18 cellular contexts compared by ENCODE assay signal in the genomic region with DNA sequence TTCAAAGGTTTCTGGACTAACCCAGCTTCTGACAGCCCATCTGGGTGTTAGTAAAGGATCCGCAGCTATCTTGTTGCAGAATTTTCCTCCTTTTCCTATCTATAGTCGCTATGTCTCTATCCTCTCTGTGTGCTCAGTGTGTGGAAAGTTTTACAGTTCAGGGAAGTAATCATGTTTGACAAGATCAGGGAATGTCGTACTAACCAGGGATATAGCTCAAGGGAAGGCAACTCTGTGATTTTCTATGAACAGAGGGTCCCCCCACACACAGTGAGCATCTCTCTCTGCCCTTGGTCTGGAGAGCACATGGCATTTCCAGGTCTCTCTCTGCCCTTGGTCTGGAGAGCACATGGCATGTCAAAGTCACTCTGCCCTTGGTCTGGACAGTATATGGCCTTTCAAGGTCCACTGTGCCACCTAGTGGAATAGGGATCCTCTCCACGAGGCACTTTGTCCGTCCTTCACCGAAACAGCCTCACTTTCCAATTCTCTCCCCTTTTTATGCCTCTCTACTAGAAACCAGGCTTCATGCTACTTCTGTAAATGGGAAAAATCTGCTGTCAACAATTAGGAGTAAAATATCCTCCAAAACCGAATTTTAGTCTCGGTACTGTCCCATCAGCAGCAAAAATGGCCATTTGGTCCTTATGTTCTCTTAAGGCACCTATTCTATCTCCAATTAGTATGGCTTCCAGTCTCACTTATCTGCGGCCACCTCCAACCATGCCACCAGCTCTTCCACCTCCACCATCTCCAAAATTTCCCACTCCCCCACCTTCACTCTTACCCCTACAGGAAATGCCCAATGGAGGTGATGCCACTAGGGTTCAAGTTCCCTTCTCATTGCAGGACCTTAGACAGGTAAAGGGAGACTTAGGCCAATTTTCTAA.
DNase-seq lines count a peak whose midpoint lies in the region; ATAC-seq and TF ChIP-seq lines count a peak whose summit lies in the region.
"Had no signal": no experiment of that assay in that cellular context is flagged by ENCODE, and none has a peak within 500 bp of the region (broad histone marks: within the 10 kb centered on the region; RNA-seq: fewer than 3 reads in every experiment).

No MANE protein-coding gene starts in this region.

- H2BK120ac ChIP-seq in H9 (ENCODE audit: low read depth, low read length, poor library complexity, severe bottlenecking): no peak overlapping the region

- H3K79me2 ChIP-seq in H9 (ENCODE audit: insufficient read depth, low read length): no peaks in the 10 kb centered on the region

- no peak overlapping the region for H2BK5ac ChIP-seq in H9 (ENCODE audit: insufficient read length, low read length)

- no peak overlapping the region for H3K27ac Mint-ChIP-seq in H9
- no peak overlapping the region for H3K27ac Mint-ChIP-seq in endodermal cell

- no peak overlapping the region for H4K5ac ChIP-seq in H9 (ENCODE audit: insufficient read length, low read depth, low read length)

- H3K23me2 ChIP-seq in H9 (ENCODE audit: insufficient read length, low read depth, low read length, poor library complexity, severe bottlenecking): no peaks in the 10 kb centered on the region

- DNase-seq in H9 (no peak), SK-MEL-5 (ENCODE audit: low read depth, low spot score) (peak; percentile 37), endodermal cell (no peak), AG08395 (ENCODE audit: low spot score) (no peak), activated T-cell treated with anti-CD3 and anti-CD28 coated beads for 4 hours (no peak)
- no peak for DNase-seq in stimulated activated CD4-positive, alpha-beta T cell treated with anti-CD3 and anti-CD28 coated beads, Interleukin-1b, Interleukin-23, amount 100 ng/mL, for 48 hours
- DNase-seq: CD8-positive, alpha-beta memory T cell; NCI-H1105; NCI-H2081; NCI-H2171 treated with DMSO at 0.1 percent for 48 hours; NCI-H446; NCI-H69; NK-92 treated with Interleukin-12 subunit alpha and Interleukin-12 subunit beta, amount 100 ng/mL, for 24 hours; SHP77 treated with DMSO at 0.1 percent for 48 hours had no signal

- H3K27me3 Mint-ChIP-seq in H9 (ENCODE audit: low read depth) (peaks cover 84% of the 10 kb centered on the region), endodermal cell (ENCODE audit: insufficient read depth) (peaks cover 47% of the 10 kb centered on the region)

- peaks cover 15% of the 10 kb centered on the region in 2 experiments for H3K9me3 Mint-ChIP-seq in H9
- H3K9me3 Mint-ChIP-seq in endodermal cell: peaks cover 43% of the 10 kb centered on the region

- H3K27me3 ChIP-seq in H9 (ENCODE audit: insufficient read depth, low read length) (no peaks in the 10 kb centered on the region; the same call in none of the 2 replicates), endodermal cell (ENCODE audit: control insufficient read depth, insufficient read depth, low read length, poor library complexity, severe bottlenecking) (peaks cover 12% of the 10 kb centered on the region)
- H3K27me3 ChIP-seq: BLaER1 had no signal

- peaks cover 6% of the 10 kb centered on the region for H3K9me3 ChIP-seq in H9 (ENCODE audit: control insufficient read depth, low read depth, low read length)
- H3K9me3 ChIP-seq in endodermal cell (ENCODE audit: control insufficient read depth, low read length): peaks cover 35% of the 10 kb centered on the region

- H3K36me3 ChIP-seq in endodermal cell (ENCODE audit: control insufficient read depth, insufficient read depth, low read length): no peaks in the 10 kb centered on the region
- H3K36me3 ChIP-seq: BLaER1 had no signal

- H3K4ac ChIP-seq in H9 (ENCODE audit: low read depth, low read length): no peak overlapping the region

- H3K36me3 Mint-ChIP-seq in H9 (ENCODE audit: insufficient read depth in 1 of 3, low read depth in 3 of 3) (peaks cover 0 to 5% (median 0%) of the 10 kb centered on the region in 3 experiments; a peak in 3 of 7 replicates), endodermal cell (ENCODE audit: low read depth) (no peaks in the 10 kb centered on the region)

- no peaks in the 10 kb centered on the region for H4K20me1 ChIP-seq in H9 (ENCODE audit: control insufficient read depth, insufficient read depth, insufficient read length)
- H4K20me1 ChIP-seq: BLaER1 had no signal

- H3K4me1 ChIP-seq in H9 (ENCODE audit: insufficient read depth, low read length): no peaks in the 10 kb centered on the region
- no peaks in the 10 kb centered on the region for H3K4me1 ChIP-seq in endodermal cell (ENCODE audit: control insufficient read depth, insufficient read depth, low read length)
- H3K4me1 ChIP-seq: BLaER1 had no signal

- H3K27ac ChIP-seq in 22Rv1 (no peak overlapping the region), H9 (ENCODE audit: insufficient read length, low read depth, low read length) (no peak overlapping the region), endodermal cell (ENCODE audit: low read depth, low read length) (no peak overlapping the region)
- H3K27ac ChIP-seq: BLaER1, HL-60 had no signal

- in situ Hi-C loops in SK-MEL-5 (cut with HindIII; ENCODE audit: low pct_unique_long_range_greater_than_20kb, low sequenced_read_pairs): no loop called here

- H4K91ac ChIP-seq in H9 (ENCODE audit: insufficient read length, low read depth, low read length): no peak overlapping the region

- no peak overlapping the region for H3K14ac ChIP-seq in H9 (ENCODE audit: insufficient read depth, low read length)

- no peak overlapping the region for H3K56ac ChIP-seq in H9 (ENCODE audit: insufficient read length, low read depth, low read length)

- H2BK12ac ChIP-seq in H9 (ENCODE audit: insufficient read length, low read depth, low read length): no peak overlapping the region

- H2AFZ ChIP-seq in H9 (ENCODE audit: low read length): no peak overlapping the region

- H3K4me1 Mint-ChIP-seq in H9: no peaks in the 10 kb centered on the region
- no peaks in the 10 kb centered on the region for H3K4me1 Mint-ChIP-seq in endodermal cell
- H3K4me1 Mint-ChIP-seq: CD8-positive, alpha-beta memory T cell had no signal

- no peak overlapping the region for H3K4me3 Mint-ChIP-seq in H9
- no peak overlapping the region for H3K4me3 Mint-ChIP-seq in endodermal cell
- H3K4me3 Mint-ChIP-seq: CD8-positive, alpha-beta memory T cell had no signal

- no peak overlapping the region for H4K8ac ChIP-seq in H9 (replicated peaks; ENCODE audit: insufficient read length, low read depth, low read length)

- WGBS in H9 (ENCODE audit: extremely low coverage, insufficient read length, low lambda C conversion rate): no CpG with 5 or more reads among the region's 9 CpGs
- WGBS in endodermal cell (ENCODE audit: insufficient coverage in 1 of 2, insufficient read length in 1 of 2), 2 experiments: 84 to 85% methylated on average over 5 to 9 of the region's 9 CpGs

- H3K4me2 ChIP-seq in H9 (ENCODE audit: insufficient read depth, insufficient read length, low read length): no peak overlapping the region
- H3K4me2 ChIP-seq: BLaER1 had no signal

- H3K9ac ChIP-seq in H9 (ENCODE audit: extremely low read depth, insufficient read length, low read length) (no peak overlapping the region), endodermal cell (ENCODE audit: extremely low read depth, low read length, poor library complexity, severe bottlenecking) (no peak overlapping the region)
- H3K9ac ChIP-seq: BLaER1 had no signal

- H3T11ph ChIP-seq in H9 (ENCODE audit: low read length): no peak overlapping the region

- no peak overlapping the region for H3K4me3 ChIP-seq in endodermal cell (ENCODE audit: low read length)
- H3K4me3 ChIP-seq: BLaER1 had no signal

- ATAC-seq in GM19351 (IDR thresholded peaks at IDR 0.05; ENCODE audit: unreplicated experiment): no peak

- no peak overlapping the region for H2BK20ac ChIP-seq in H9 (ENCODE audit: low read depth, low read length, poor library complexity, severe bottlenecking)

- H3K23ac ChIP-seq in H9 (ENCODE audit: insufficient read length, low read depth, low read length): no peak overlapping the region

- no peak overlapping the region for H2BK15ac ChIP-seq in H9 (ENCODE audit: low read depth, low read length)

- no peak overlapping the region for H3K18ac ChIP-seq in H9 (ENCODE audit: insufficient read length, low read depth, low read length)

- TF ChIP-seq CTCF in 22Rv1 (IDR thresholded peaks at IDR 0.05) (0 out of 2 replicates have a peak, but pooled peaks have one; percentile 6), H9 (conservative IDR thresholded peaks at IDR 0.05) (peak; percentile 23; the same call in 1 of the 3 replicates), endodermal cell (conservative IDR thresholded peaks at IDR 0.05) (peak; percentile 37)

- no peaks in the 10 kb centered on the region for H3K79me1 ChIP-seq in H9 (ENCODE audit: insufficient read depth, low read depth, low read length, poor library complexity, severe bottlenecking)

- no peak overlapping the region for H2AK5ac ChIP-seq in H9 (ENCODE audit: insufficient read length, low read length)
